ENCODE assay signal across 11 cellular contexts in the genomic region with DNA sequence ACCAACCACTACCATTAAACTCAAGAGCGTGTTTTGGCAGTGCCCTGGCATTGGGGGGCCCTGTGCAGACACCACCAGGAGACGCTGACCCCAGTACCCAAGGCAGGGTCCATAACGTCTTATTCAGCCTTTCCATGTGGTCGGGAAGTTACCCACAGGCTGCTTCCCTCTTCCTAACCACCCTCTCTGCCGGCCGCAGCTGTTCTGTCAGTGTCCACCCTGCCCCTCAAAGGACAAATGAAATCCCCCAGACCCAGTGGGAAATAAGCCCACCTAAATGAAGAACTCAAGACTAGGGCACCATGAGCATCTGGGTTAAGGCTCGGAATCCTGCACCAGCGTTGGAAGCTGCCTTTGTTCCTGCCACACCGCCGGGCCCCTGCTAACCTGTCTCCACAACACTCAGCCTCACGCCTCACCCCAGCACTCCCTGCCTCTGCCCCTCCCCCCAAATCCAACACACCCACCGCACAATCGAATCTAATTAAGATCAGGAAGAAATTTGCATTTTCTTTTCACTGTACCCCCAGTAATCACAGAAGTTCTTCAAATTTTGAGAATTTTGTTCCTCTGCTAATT. TPM values are rescaled to one million over a fixed set of nuclear protein-coding genes. Genes with fewer than 3 reads are reported as not detected.
DNase-seq lines count a peak whose midpoint lies in the region; ATAC-seq and TF ChIP-seq lines count a peak whose summit lies in the region.
"Had no signal": no experiment of that assay in that cellular context is flagged by ENCODE, and none has a peak within 500 bp of the region (broad histone marks: within the 10 kb centered on the region; RNA-seq: fewer than 3 reads in every experiment).

No MANE protein-coding gene starts in this region.

- ATAC-seq in HG02798 (IDR thresholded peaks at IDR 0.05; ENCODE audit: poor library complexity, unreplicated experiment), result no peak

- H3K9me3 ChIP-seq in colonic mucosa (no peaks in the 10 kb centered on the region), muscle layer of duodenum (ENCODE audit: control insufficient read depth in 1 of 2, low read length in 2 of 2) (no peaks in the 10 kb centered on the region), ascending aorta (no peaks in the 10 kb centered on the region)

- H3K36me3 Mint-ChIP-seq in CD14-positive monocyte (peaks cover 13 to 21% of the 10 kb centered on the region in 2 donors), IgD-negative memory B cell (peaks cover 4% of the 10 kb centered on the region)

- H3K4me1 ChIP-seq in colonic mucosa, result peaks cover 4% of the 10 kb centered on the region
- peaks cover 5 to 15% of the 10 kb centered on the region in 2 donors for H3K4me1 ChIP-seq in muscle layer of duodenum (ENCODE audit: control insufficient read depth in 1 of 2, insufficient read depth in 2 of 2, low read length in 2 of 2)
- no peaks in the 10 kb centered on the region for H3K4me1 ChIP-seq in ascending aorta

- H3K4me3 Mint-ChIP-seq in CD14-positive monocyte (no peak overlapping the region), IgD-negative memory B cell (peak overlapping the region; percentile 54 to 93 (median 82))

- H3K27ac Mint-ChIP-seq in CD14-positive monocyte (peak overlapping the region in 5 of 7 donors; percentile 39 to 55 (median 47)), IgD-negative memory B cell (peak overlapping the region; percentile 72 to 91 (median 87))

- TF ChIP-seq CTCF in CD14-positive monocyte (IDR thresholded peaks at IDR 0.05) (no peak), colonic mucosa (IDR thresholded peaks at IDR 0.05) (no peak), ascending aorta (IDR thresholded peaks at IDR 0.05) (no peak)

- H3K27me3 Mint-ChIP-seq in CD14-positive monocyte (ENCODE audit: low read depth in 3 of 3) (peaks cover 0 to 2% (median 0%) of the 10 kb centered on the region in 3 donors), IgD-negative memory B cell (no peaks in the 10 kb centered on the region)

- intact Hi-C loops in CD14-positive monocyte (cut with micrococcal nuclease) (loop anchor here (5.0 to 10.0 kb wide), 2 partner anchors 34 to 1003 kb away; a partner anchor contains a TSS), colonic mucosa (cut with DNase I) (no loop called here), ascending aorta (cut with DNase I) (no loop called here)

- H3K36me3 ChIP-seq in colonic mucosa, result no peaks in the 10 kb centered on the region
- H3K36me3 ChIP-seq in muscle layer of duodenum (ENCODE audit: control insufficient read depth in 1 of 2, insufficient read depth in 2 of 2, low read length in 2 of 2), result no peaks in the 10 kb centered on the region
- no peaks in the 10 kb centered on the region for H3K36me3 ChIP-seq in ascending aorta

- H3K9ac ChIP-seq in colonic mucosa (ENCODE audit: low read depth in 2 of 2, low read length in 2 of 2), result peak overlapping the region; percentile 27 to 76

- H3K4me3 ChIP-seq in colonic mucosa (peak overlapping the region; percentile 4), muscle layer of duodenum (ENCODE audit: low read depth in 1 of 2, low read length in 2 of 2) (no peak overlapping the region), ascending aorta (no peak overlapping the region)

- DNase-seq in CD14-positive monocyte (ENCODE audit: low spot score) (no peak), colonic mucosa (peak; percentile 72), ascending aorta (ENCODE audit: low spot score in 2 of 2) (no peak), HCEC 1CT (no peak), NCI-H187 (lab: John Stamatoyannopoulos, UW) (no peak)
- DNase-seq: central memory CD4-positive, alpha-beta T cell; NCI-H1105 treated with DMSO at 0.1 percent for 48 hours; stimulated activated CD4-positive, alpha-beta T cell treated with anti-CD3 and anti-CD28 coated beads, Interleukin-12 subunit alpha, Interleukin-12 subunit beta, amount 100 ng/mL, for 4 hours had no signal

- H3K9me3 Mint-ChIP-seq in CD14-positive monocyte (peaks cover 0 to 5% (median 4%) of the 10 kb centered on the region in 7 donors), IgD-negative memory B cell (no peaks in the 10 kb centered on the region)

- H3K27ac ChIP-seq in colonic mucosa (peak overlapping the region; percentile 56), muscle layer of duodenum (ENCODE audit: low read length) (peak overlapping the region; percentile 66), ascending aorta (no peak overlapping the region)

- H3K4me1 Mint-ChIP-seq in CD14-positive monocyte (peaks cover 93% of the 10 kb centered on the region), IgD-negative memory B cell (peaks cover 78 to 91% (median 91%) of the 10 kb centered on the region in 3 donors)

- H3K27me3 ChIP-seq in colonic mucosa, result no peaks in the 10 kb centered on the region
- H3K27me3 ChIP-seq in muscle layer of duodenum (ENCODE audit: low read depth, low read length), result no peaks in the 10 kb centered on the region
- H3K27me3 ChIP-seq in ascending aorta, result no peaks in the 10 kb centered on the region

RNA-seq across cellular contexts. Expression of a gene that starts 21.7 kb away (rescaled TPM):
- polyA plus RNA-seq in CD14-positive monocyte (10 to 100 TPM in 1 of 2 donors, 1 to 10 TPM in 1; 8.7 to 11.1 TPM), IgD-negative memory B cell (189 TPM)
- total RNA-seq in colonic mucosa (10 to 100 TPM; 22.9 to 27.1 TPM), ascending aorta (0.11 TPM)

Comparison
In these comparisons a context has a peak if more than half of its experiments do, and no peak if none do; other contexts are left out.
1. H3K4me3 Mint-ChIP-seq: peak in IgD-negative memory B cell (4 of 4); none in CD14-positive monocyte (0 of 2).
2. H3K27ac ChIP-seq: peak in colonic mucosa (single experiment) and muscle layer of duodenum (single experiment); none in ascending aorta (0 of 2).
3. RNA of a gene that starts 21.7 kb away (total RNA-seq): 22.9 to 27.1 TPM in colonic mucosa; 0.11 TPM in ascending aorta (single experiment); every median in the first group is over 10 times any median in the second.
4. intact Hi-C loops: an anchor here in CD14-positive monocyte (5.0 to 10.0 kb wide); none called in colonic mucosa and ascending aorta.